1 cellular context compared by ENCODE assay signal in genomic region chr9:137096785-137097546, GRCh38.
TF ChIP-seq lines count a peak whose summit lies in the region.

No MANE protein-coding gene starts in this region.

TF ChIP-seq in K562, 482 proteins besides CTCF, POLR2A, EP300 and RAD21:
- TF ChIP-seq RBFOX2 (IDR thresholded peaks at IDR 0.05; ENCODE audit: low read depth, low read length) (0 out of 2 replicates have a peak, but pooled peaks have one; percentile 6), NEUROD1 (IDR thresholded peaks at IDR 0.05; ENCODE audit: borderline replicate concordance, low read depth, low read length, partially characterized antibody) (no peak), MTA3 (IDR thresholded peaks at IDR 0.05; ENCODE audit: borderline replicate concordance) (no peak), ZBTB26 (CRISPR knock-in tag; IDR thresholded peaks at IDR 0.05) (no peak)
